Comparison of ENCODE assay signal across 16 cellular contexts in the genomic region with DNA sequence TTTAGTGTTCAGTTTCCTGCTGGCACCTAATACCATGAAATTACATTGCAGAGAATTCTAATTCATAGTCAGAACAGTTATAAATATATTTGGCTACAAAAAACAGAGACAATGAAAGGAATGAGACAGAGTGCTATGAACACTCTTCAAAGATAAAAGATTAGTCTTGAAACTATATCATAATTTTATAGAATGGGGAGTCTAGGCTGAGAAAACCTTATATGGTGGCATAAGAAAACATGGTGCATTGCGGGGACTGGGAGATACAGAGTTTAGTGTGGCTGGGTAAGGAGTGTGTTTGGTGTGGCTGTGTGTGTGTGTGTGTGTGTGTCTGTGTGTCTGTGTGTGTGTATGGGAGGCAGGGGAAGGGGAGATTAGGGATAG.
DNase-seq lines count a peak whose midpoint lies in the region; ATAC-seq and TF ChIP-seq lines count a peak whose summit lies in the region.
"Had no signal": no experiment of that assay in that cellular context is flagged by ENCODE, and none has a peak within 500 bp of the region (broad histone marks: within the 10 kb centered on the region; RNA-seq: fewer than 3 reads in every experiment).

No MANE protein-coding gene starts in this region.

- H4K20me1 ChIP-seq in fibroblast of lung (ENCODE audit: control insufficient read depth, extremely low read depth, insufficient read depth, low read length) (no peaks in the 10 kb centered on the region), PC-3 (ENCODE audit: low read length) (no peaks in the 10 kb centered on the region)

- 88% methylated on average over 1 of the region's 1 CpG for WGBS in right lobe of liver (ENCODE audit: insufficient coverage, low coverage, low lambda C conversion rate, missing lambda C conversion rate)

- intact Hi-C loops in CD4-positive, alpha-beta memory T cell (cut with micrococcal nuclease): no loop called here
- intact Hi-C loops in activated T-helper 1 cell treated with anti-CD3 and anti-CD28 coated beads, Interleukin-12 subunit alpha, Interleukin-12 subunit beta, Interleukin-2, Interleukin-4 antibody, amounts not matched to agents 30 ng/mL and 10 ng/mL and 1 ng/mL, durations not matched to agents 14 hours and 24 hours and 36 hours (cut with micrococcal nuclease): loop anchor here (2.0 to 5.0 kb wide), 2 partner anchors 89 to 92 kb away; no protein-coding TSS in a partner anchor
- intact Hi-C loops in cardiac septum (cut with DNase I): no loop called here
- intact Hi-C loops in PC-3 (cut with micrococcal nuclease): no loop called here
- intact Hi-C loops in right lobe of liver (cut with DNase I): no loop called here

- no peaks in the 10 kb centered on the region for H3K27me3 Mint-ChIP-seq in CD4-positive, alpha-beta memory T cell
- peaks cover 2% of the 10 kb centered on the region for H3K27me3 Mint-ChIP-seq in activated T-helper 1 cell treated with anti-CD3 and anti-CD28 coated beads, Interleukin-12 subunit alpha, Interleukin-12 subunit beta, Interleukin-2, Interleukin-4 antibody, amounts not matched to agents 30 ng/mL and 10 ng/mL and 1 ng/mL, durations not matched to agents 14 hours and 24 hours and 36 hours (ENCODE audit: insufficient read depth)

- H3K27me3 ChIP-seq in ACC112 (ENCODE audit: insufficient read depth, low read length): no peaks in the 10 kb centered on the region
- H3K27me3 ChIP-seq in CD4-positive, alpha-beta memory T cell (ENCODE audit: insufficient read depth, low read length): no peaks in the 10 kb centered on the region
- H3K27me3 ChIP-seq in fibroblast of lung (ENCODE audit: control insufficient read depth, insufficient read depth, low read length): no peaks in the 10 kb centered on the region
- no peaks in the 10 kb centered on the region for H3K27me3 ChIP-seq in PC-3 (ENCODE audit: low read length)
- H3K27me3 ChIP-seq in right lobe of liver: no peaks in the 10 kb centered on the region
- H3K27me3 ChIP-seq: ovary, tibial nerve had no signal

- H3K9me2 ChIP-seq in PC-3 (replicated peaks; ENCODE audit: low read length): no peaks in the 10 kb centered on the region

- H2AFZ ChIP-seq in ACC112 (ENCODE audit: low read length, unreplicated experiment) (no peak overlapping the region), fibroblast of lung (ENCODE audit: low read length) (no peak overlapping the region), PC-3 (ENCODE audit: low read length) (no peak overlapping the region)

- H3K4me3 Mint-ChIP-seq in CD4-positive, alpha-beta memory T cell: peak overlapping the region in 6 of 8 donors; percentile 44 to 81 (median 62)
- peak overlapping the region; percentile 25 for H3K4me3 Mint-ChIP-seq in activated T-helper 1 cell treated with anti-CD3 and anti-CD28 coated beads, Interleukin-12 subunit alpha, Interleukin-12 subunit beta, Interleukin-2, Interleukin-4 antibody, amounts not matched to agents 30 ng/mL and 10 ng/mL and 1 ng/mL, durations not matched to agents 14 hours and 24 hours and 36 hours

- no peak for TF ChIP-seq POLR2A in right lobe of liver (IDR thresholded peaks at IDR 0.05)

- H3K4me1 ChIP-seq in ACC112 (ENCODE audit: control insufficient read depth, insufficient read depth, low read length, unreplicated experiment): peaks cover 48% of the 10 kb centered on the region
- peaks cover 47% of the 10 kb centered on the region for H3K4me1 ChIP-seq in CD4-positive, alpha-beta memory T cell (ENCODE audit: insufficient read depth, low read length)
- peaks cover 19% of the 10 kb centered on the region for H3K4me1 ChIP-seq in fibroblast of lung (ENCODE audit: control insufficient read depth, extremely low read depth, insufficient read depth, low read length)
- H3K4me1 ChIP-seq in PC-3 (ENCODE audit: insufficient read depth, low read length): peaks cover 4% of the 10 kb centered on the region
- no peaks in the 10 kb centered on the region for H3K4me1 ChIP-seq in right lobe of liver

- H3K9me3 Mint-ChIP-seq in CD4-positive, alpha-beta memory T cell: peaks cover 0 to 29% (median 14%) of the 10 kb centered on the region in 8 donors
- H3K9me3 Mint-ChIP-seq in activated T-helper 1 cell treated with anti-CD3 and anti-CD28 coated beads, Interleukin-12 subunit alpha, Interleukin-12 subunit beta, Interleukin-2, Interleukin-4 antibody, amounts not matched to agents 30 ng/mL and 10 ng/mL and 1 ng/mL, durations not matched to agents 14 hours and 24 hours and 36 hours: peaks cover 26% of the 10 kb centered on the region

- H3K9ac ChIP-seq in fibroblast of lung (ENCODE audit: insufficient read depth, low read length) (no peak overlapping the region), PC-3 (ENCODE audit: low read length) (no peak overlapping the region)

- CTCF ChIA-PET in CD4-positive, alpha-beta memory T cell (lab: Charles Lee; ENCODE audit: partially characterized antibody): interaction anchor here (1.1 to 6.6 kb wide), 4 partner anchors 10 to 318 kb away, joined by 3 to 53 read pairs (median 4); no protein-coding TSS in a partner anchor
- CTCF ChIA-PET in PC-3 (lab: Charles Lee): no interaction called here

- H3K4me2 ChIP-seq in fibroblast of lung (ENCODE audit: extremely low read depth, insufficient read depth, low read length): no peak overlapping the region
- H3K4me2 ChIP-seq in PC-3 (ENCODE audit: low read length): no peak overlapping the region

- DNase-seq in CD4-positive, alpha-beta memory T cell: no peak
- no peak for DNase-seq in activated T-helper 1 cell treated with anti-CD3 and anti-CD28 coated beads, Interleukin-12 subunit alpha, Interleukin-12 subunit beta, Interleukin-2, Interleukin-4 antibody, amounts not matched to agents 30 ng/mL and 10 ng/mL and 1 ng/mL, durations not matched to agents 14 hours and 24 hours and 36 hours (ENCODE audit: low spot score)
- DNase-seq in fibroblast of lung (ENCODE audit: low read depth in 2 of 2): no peak
- no peak for DNase-seq in cardiac septum (ENCODE audit: low spot score)
- no peak for DNase-seq in PC-3
- no peak for DNase-seq in right lobe of liver
- no peak for DNase-seq in T-helper 9 cell
- DNase-seq: AML-193, erythroblast, NCI-H1436 treated with DMSO at 0.1 percent for 48 hours, ovary had no signal

- ATAC-seq in PC-3: no peak
- no peak for ATAC-seq in right lobe of liver
- ATAC-seq: left lobe of liver had no signal

- peaks cover 39 to 68% (median 57%) of the 10 kb centered on the region in 4 donors for H3K4me1 Mint-ChIP-seq in CD4-positive, alpha-beta memory T cell
- peaks cover 81% of the 10 kb centered on the region for H3K4me1 Mint-ChIP-seq in activated T-helper 1 cell treated with anti-CD3 and anti-CD28 coated beads, Interleukin-12 subunit alpha, Interleukin-12 subunit beta, Interleukin-2, Interleukin-4 antibody, amounts not matched to agents 30 ng/mL and 10 ng/mL and 1 ng/mL, durations not matched to agents 14 hours and 24 hours and 36 hours (ENCODE audit: low read depth)

- peak overlapping the region in 6 of 7 donors; percentile 25 to 91 (median 73) for H3K27ac Mint-ChIP-seq in CD4-positive, alpha-beta memory T cell
- peak overlapping the region; percentile 75 for H3K27ac Mint-ChIP-seq in activated T-helper 1 cell treated with anti-CD3 and anti-CD28 coated beads, Interleukin-12 subunit alpha, Interleukin-12 subunit beta, Interleukin-2, Interleukin-4 antibody, amounts not matched to agents 30 ng/mL and 10 ng/mL and 1 ng/mL, durations not matched to agents 14 hours and 24 hours and 36 hours

- H3K79me2 ChIP-seq in ACC112 (ENCODE audit: control insufficient read depth, insufficient read depth, low read length, unreplicated experiment): no peaks in the 10 kb centered on the region
- no peaks in the 10 kb centered on the region for H3K79me2 ChIP-seq in fibroblast of lung (ENCODE audit: control insufficient read depth, insufficient read depth, low read length)
- no peaks in the 10 kb centered on the region for H3K79me2 ChIP-seq in PC-3 (ENCODE audit: low read length)

- POLR2A ChIA-PET in CD4-positive, alpha-beta memory T cell (lab: Charles Lee; ENCODE audit: partially characterized antibody): interaction anchor here (0.9 to 3.2 kb wide), 8 partner anchors 11 to 85 kb away, joined by 3 to 17 read pairs (median 8); no protein-coding TSS in a partner anchor
- POLR2A ChIA-PET in PC-3 (lab: Charles Lee; ENCODE audit: unreplicated experiment): no interaction called here

- no peak for TF ChIP-seq CTCF in fibroblast of lung (conservative IDR thresholded peaks at IDR 0.05 in 1 of 2, IDR thresholded peaks at IDR 0.05 in 1 of 2; ENCODE audit: low read depth in 1 of 2, low read length in 2 of 2)
- no peak for TF ChIP-seq CTCF in PC-3 (conservative IDR thresholded peaks at IDR 0.05; ENCODE audit: low read depth, low read length)
- TF ChIP-seq CTCF in right lobe of liver (IDR thresholded peaks at IDR 0.05): no peak

- H3K36me3 Mint-ChIP-seq in CD4-positive, alpha-beta memory T cell: peaks cover 0 to 2% of the 10 kb centered on the region in 2 donors
- H3K36me3 Mint-ChIP-seq in activated T-helper 1 cell treated with anti-CD3 and anti-CD28 coated beads, Interleukin-12 subunit alpha, Interleukin-12 subunit beta, Interleukin-2, Interleukin-4 antibody, amounts not matched to agents 30 ng/mL and 10 ng/mL and 1 ng/mL, durations not matched to agents 14 hours and 24 hours and 36 hours (ENCODE audit: low read depth): peaks cover 14% of the 10 kb centered on the region

- H3K4me3 ChIP-seq in ACC112 (ENCODE audit: low read depth, low read length) (no peak overlapping the region), fibroblast of lung (replicated peaks in 1 of 4; ENCODE audit: control extremely low read depth in 1 of 4, insufficient read depth in 1 of 4, low read depth in 3 of 4, low read length in 4 of 4) (no peak overlapping the region), PC-3 (ENCODE audit: low read length) (no peak overlapping the region), right lobe of liver (no peak overlapping the region)
- no peak overlapping the region for H3K4me3 ChIP-seq in CD4-positive, alpha-beta memory T cell (ENCODE audit: low read length in 2 of 2)
- H3K4me3 ChIP-seq: GM12878, ovary, skin epidermis, tibial nerve had no signal

- no peaks in the 10 kb centered on the region for H3F3A ChIP-seq in PC-3 (ENCODE audit: low read length, unreplicated experiment)

- H3K36me3 ChIP-seq in ACC112 (ENCODE audit: insufficient read depth, low read length) (peaks cover 4% of the 10 kb centered on the region; the same call in 1 of the 2 replicates), fibroblast of lung (ENCODE audit: control insufficient read depth, insufficient read depth, low read length) (no peaks in the 10 kb centered on the region), PC-3 (ENCODE audit: low read depth, low read length) (no peaks in the 10 kb centered on the region), right lobe of liver (no peaks in the 10 kb centered on the region)
- no peaks in the 10 kb centered on the region for H3K36me3 ChIP-seq in CD4-positive, alpha-beta memory T cell (ENCODE audit: insufficient read depth, low read length)
- H3K36me3 ChIP-seq: ovary, tibial nerve had no signal

- no peaks in the 10 kb centered on the region for H3K9me3 ChIP-seq in CD4-positive, alpha-beta memory T cell (ENCODE audit: control insufficient read depth in 1 of 2, low read length in 2 of 2)
- no peaks in the 10 kb centered on the region for H3K9me3 ChIP-seq in fibroblast of lung (ENCODE audit: control insufficient read depth, insufficient read depth, low read depth, low read length)
- peaks cover 6% of the 10 kb centered on the region; the same call in 1 of the 2 replicates for H3K9me3 ChIP-seq in PC-3 (ENCODE audit: low read length)
- H3K9me3 ChIP-seq in right lobe of liver: no peaks in the 10 kb centered on the region

- peak overlapping the region; percentile 99 for H3K27ac ChIP-seq in ACC112 (ENCODE audit: low read depth, low read length)
- H3K27ac ChIP-seq in CD4-positive, alpha-beta memory T cell (ENCODE audit: low read depth, low read length): no peak overlapping the region
- peak overlapping the region; percentile 80 for H3K27ac ChIP-seq in fibroblast of lung (ENCODE audit: insufficient read depth, low read length)
- H3K27ac ChIP-seq in PC-3 (ENCODE audit: low read length): no peak overlapping the region
- H3K27ac ChIP-seq in right lobe of liver: no peak overlapping the region
- H3K27ac ChIP-seq: ovary had no signal

- BruUV-seq in PC-3 (replicated peaks; lab: Mats Ljungman, UMichigan): no TSS peak

Comparison
In these comparisons a context has a peak if more than half of its experiments do, and no peak if none do; other contexts are left out.
1. H3K27ac ChIP-seq: peak in ACC112 (single experiment) and fibroblast of lung (single experiment); none in CD4-positive, alpha-beta memory T cell (single experiment), PC-3 (single experiment) and right lobe of liver (0 of 3).